16 cellular contexts compared by ENCODE assay signal in genomic region chr7:116214921-116215320, GRCh38. TPM values are rescaled to one million over a fixed set of nuclear protein-coding genes. Genes with fewer than 3 reads are reported as not detected.
DNase-seq lines count a peak whose midpoint lies in the region; ATAC-seq and TF ChIP-seq lines count a peak whose summit lies in the region.
"Had no signal": no experiment of that assay in that cellular context is flagged by ENCODE, and none has a peak within 500 bp of the region (broad histone marks: within the 10 kb centered on the region; RNA-seq: fewer than 3 reads in every experiment).

No MANE protein-coding gene starts in this region.

- no peaks in the 10 kb centered on the region for H3K36me3 ChIP-seq in effector memory CD4-positive, alpha-beta T cell (ENCODE audit: control insufficient read depth, insufficient read depth, low read length)
- H3K36me3 ChIP-seq in stomach: no peaks in the 10 kb centered on the region
- H3K36me3 ChIP-seq in suprapubic skin: no peaks in the 10 kb centered on the region
- H3K36me3 ChIP-seq: tibial nerve had no signal

- no peaks in the 10 kb centered on the region for H3K27me3 ChIP-seq in effector memory CD4-positive, alpha-beta T cell (replicated peaks; ENCODE audit: control insufficient read depth, insufficient read depth, low read length, poor library complexity, severe bottlenecking)
- H3K27me3 ChIP-seq in stomach (no peaks in the 10 kb centered on the region), suprapubic skin (no peaks in the 10 kb centered on the region)
- H3K27me3 ChIP-seq: body of pancreas had no signal

- peaks cover 2% of the 10 kb centered on the region for H3K9me3 Mint-ChIP-seq in activated T-cell treated with anti-CD3 and anti-CD28 coated beads, Interleukin-2, amount 50 U/mL, for 24 hours
- no peaks in the 10 kb centered on the region for H3K9me3 Mint-ChIP-seq in T-cell
- H3K9me3 Mint-ChIP-seq in HFFc6: no peaks in the 10 kb centered on the region
- H3K9me3 Mint-ChIP-seq: naive B cell, WTC11 had no signal

- peaks cover 29% of the 10 kb centered on the region for H3K36me3 Mint-ChIP-seq in activated T-cell treated with anti-CD3 and anti-CD28 coated beads, Interleukin-2, amount 50 U/mL, for 24 hours (ENCODE audit: low read depth)
- peaks cover 5% of the 10 kb centered on the region for H3K36me3 Mint-ChIP-seq in T-cell
- peaks cover 7% of the 10 kb centered on the region; the same call in 1 of the 2 replicates for H3K36me3 Mint-ChIP-seq in HFFc6 (ENCODE audit: low read depth)
- H3K36me3 Mint-ChIP-seq: naive B cell, WTC11 had no signal

- peaks cover 77% of the 10 kb centered on the region for H3K4me1 Mint-ChIP-seq in activated T-cell treated with anti-CD3 and anti-CD28 coated beads, Interleukin-2, amount 50 U/mL, for 24 hours (ENCODE audit: low read depth)
- H3K4me1 Mint-ChIP-seq in T-cell (peaks cover 77 to 84% (median 78%) of the 10 kb centered on the region in 3 donors), HFFc6 (ENCODE audit: low read depth) (peaks cover 76% of the 10 kb centered on the region)

- no peaks in the 10 kb centered on the region for H3K9me3 ChIP-seq in effector memory CD4-positive, alpha-beta T cell (ENCODE audit: control insufficient read depth, low read length)
- no peaks in the 10 kb centered on the region for H3K9me3 ChIP-seq in stomach
- no peaks in the 10 kb centered on the region for H3K9me3 ChIP-seq in suprapubic skin
- H3K9me3 ChIP-seq: body of pancreas, tibial nerve had no signal

- H3K27me3 Mint-ChIP-seq in activated T-cell treated with anti-CD3 and anti-CD28 coated beads, Interleukin-2, amount 50 U/mL, for 24 hours: no peaks in the 10 kb centered on the region
- H3K27me3 Mint-ChIP-seq in T-cell (no peaks in the 10 kb centered on the region), HFFc6 (ENCODE audit: insufficient read depth) (no peaks in the 10 kb centered on the region; the same call in 1 of the 2 replicates)
- H3K27me3 Mint-ChIP-seq: naive B cell had no signal

- ATAC-seq in T-cell (replicated peaks in 1 of 4): no peak
- ATAC-seq: body of pancreas had no signal

- WGBS in stomach, 5 donors: 85 to 94% (median 92%) methylated on average over 3 of the region's 3 CpGs
- 94% methylated on average over 3 of the region's 3 CpGs for WGBS in suprapubic skin

- H3K27ac ChIP-seq in effector memory CD4-positive, alpha-beta T cell (ENCODE audit: insufficient read depth, low read length, poor library complexity, severe bottlenecking): no peak overlapping the region
- H3K27ac ChIP-seq in stomach (peak overlapping the region in 3 of 5 donors; percentile 95 to 97 (median 96)), suprapubic skin (no peak overlapping the region)
- H3K27ac ChIP-seq: body of pancreas had no signal

- CTCF ChIA-PET in T-cell (lab: Charles Lee): interaction anchor here (1.3 to 5.5 kb wide), 2 partner anchors 17 to 35 kb away, joined by 4 to 32 read pairs; no protein-coding TSS in a partner anchor

- H3K4me1 ChIP-seq in effector memory CD4-positive, alpha-beta T cell (ENCODE audit: control insufficient read depth, insufficient read depth, low read length, poor library complexity, severe bottlenecking): peaks cover 49% of the 10 kb centered on the region
- H3K4me1 ChIP-seq in stomach (peaks cover 37 to 79% (median 66%) of the 10 kb centered on the region in 4 donors), suprapubic skin (peaks cover 50% of the 10 kb centered on the region)

- H3K4me3 ChIP-seq in effector memory CD4-positive, alpha-beta T cell (ENCODE audit: insufficient read depth, low read depth, low read length, poor library complexity, severe bottlenecking): peak overlapping the region; percentile 0
- no peak overlapping the region for H3K4me3 ChIP-seq in stomach
- H3K4me3 ChIP-seq in suprapubic skin: no peak overlapping the region
- H3K4me3 ChIP-seq: body of pancreas had no signal

- H3K27ac Mint-ChIP-seq in activated T-cell treated with anti-CD3 and anti-CD28 coated beads, Interleukin-2, amount 50 U/mL, for 24 hours: peak overlapping the region; percentile 66
- H3K27ac Mint-ChIP-seq in T-cell (peak overlapping the region; percentile 97), HFFc6 (no peak overlapping the region)
- H3K27ac Mint-ChIP-seq: WTC11 had no signal

- no peak for TF ChIP-seq POLR2A in stomach (IDR thresholded peaks at IDR 0.05)
- no peak for TF ChIP-seq POLR2A in suprapubic skin (IDR thresholded peaks at IDR 0.05)

- DNase-seq in activated T-cell treated with anti-CD3 and anti-CD28 coated beads, Interleukin-2, amount 50 U/mL, for 24 hours: no peak
- DNase-seq in activated T-cell treated with anti-CD3 and anti-CD28 coated beads for 4 hours (no peak), T-cell (no peak), stomach (no peak), HFFc6 (no peak), suprapubic skin (ENCODE audit: low spot score in 2 of 2) (no peak), activated gamma-delta T cell treated with Interleukin-2 at 50 U/mL for 16 hours (no peak)
- no peak for DNase-seq in effector memory CD4-positive, alpha-beta T cell
- DNase-seq: body of pancreas, DMS 273 treated with DMSO at 0.1 percent for 48 hours, naive B cell, NCI-H1694 treated with DMSO at 0.1 percent for 48 hours, NCI-H510A treated with DMSO at 0.1 percent for 48 hours, OCI-M1 had no signal

- TF ChIP-seq CTCF in stomach (IDR thresholded peaks at IDR 0.05) (no peak), HFFc6 (IDR thresholded peaks at IDR 0.05) (no peak), suprapubic skin (IDR thresholded peaks at IDR 0.05) (no peak)

- peak overlapping the region; percentile 10 for H3K4me3 Mint-ChIP-seq in activated T-cell treated with anti-CD3 and anti-CD28 coated beads, Interleukin-2, amount 50 U/mL, for 24 hours
- H3K4me3 Mint-ChIP-seq in T-cell (peak overlapping the region; percentile 47 to 97 (median 64)), HFFc6 (no peak overlapping the region)
- H3K4me3 Mint-ChIP-seq: WTC11 had no signal

- POLR2A ChIA-PET in T-cell (lab: Charles Lee): no interaction called here

- TF ChIP-seq EP300 in stomach (IDR thresholded peaks at IDR 0.05) (no peak), suprapubic skin (IDR thresholded peaks at IDR 0.05) (no peak)

- intact Hi-C loops in stomach (cut with DNase I; ENCODE audit: low total_unique reads): no loop called here

RNA-seq across cellular contexts. Expression of gene TES, which starts 4.6 kb away (rescaled TPM):
- total RNA-seq in T-cell (100 to 1,000 TPM; 101 to 132 (median 117) TPM), stomach (100 to 1,000 TPM in 4 of 5 donors, 10 to 100 TPM in 1; 78.8 to 191 (median 155) TPM), suprapubic skin (10 to 100 TPM; 44.3 to 66.0 (median 57.5) TPM)
- 10 to 100 TPM; 46.0 to 98.5 (median 52.3) TPM for polyA plus RNA-seq in stomach
- total RNA-seq in HFFc6 (2021; fragmentation: NEBNext Ultra II Directional; extraction: Animal tissue kit (Norgen Biotek cat#: 25700)): 10 to 100 TPM; 10.4 to 29.3 (median 22.4) TPM

Comparison
In these comparisons a context has a peak if more than half of its experiments do, and no peak if none do; other contexts are left out.
1. H3K27ac ChIP-seq: peak in stomach (3 of 5); none in effector memory CD4-positive, alpha-beta T cell (single experiment) and suprapubic skin (single experiment).